1 cellular context compared by ENCODE assay signal in genomic region chr4:75179510-75179909, GRCh38.
TF ChIP-seq lines count a peak whose summit lies in the region.

No MANE protein-coding gene starts in this region.

TF ChIP-seq in HEK293, 187 proteins besides CTCF, POLR2A, EP300 and RAD21 (continued from another document and continues in another):
- TF ChIP-seq ZNF658 (tag by site-specific recombination; IDR thresholded peaks at IDR 0.05): no peak
- no peak for TF ChIP-seq MYNN (tag by site-specific recombination; IDR thresholded peaks at IDR 0.05; ENCODE audit: borderline replicate concordance)
- TF ChIP-seq, protein P1, sequence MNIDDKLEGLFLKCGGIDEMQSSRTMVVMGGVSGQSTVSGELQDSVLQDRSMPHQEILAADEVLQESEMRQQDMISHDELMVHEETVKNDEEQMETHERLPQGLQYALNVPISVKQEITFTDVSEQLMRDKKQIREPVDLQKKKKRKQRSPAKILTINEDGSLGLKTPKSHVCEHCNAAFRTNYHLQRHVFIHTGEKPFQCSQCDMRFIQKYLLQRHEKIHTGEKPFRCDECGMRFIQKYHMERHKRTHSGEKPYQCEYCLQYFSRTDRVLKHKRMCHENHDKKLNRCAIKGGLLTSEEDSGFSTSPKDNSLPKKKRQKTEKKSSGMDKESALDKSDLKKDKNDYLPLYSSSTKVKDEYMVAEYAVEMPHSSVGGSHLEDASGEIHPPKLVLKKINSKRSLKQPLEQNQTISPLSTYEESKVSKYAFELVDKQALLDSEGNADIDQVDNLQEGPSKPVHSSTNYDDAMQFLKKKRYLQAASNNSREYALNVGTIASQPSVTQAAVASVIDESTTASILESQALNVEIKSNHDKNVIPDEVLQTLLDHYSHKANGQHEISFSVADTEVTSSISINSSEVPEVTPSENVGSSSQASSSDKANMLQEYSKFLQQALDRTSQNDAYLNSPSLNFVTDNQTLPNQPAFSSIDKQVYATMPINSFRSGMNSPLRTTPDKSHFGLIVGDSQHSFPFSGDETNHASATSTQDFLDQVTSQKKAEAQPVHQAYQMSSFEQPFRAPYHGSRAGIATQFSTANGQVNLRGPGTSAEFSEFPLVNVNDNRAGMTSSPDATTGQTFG (tag by site-specific recombination; IDR thresholded peaks at IDR 0.05; ENCODE audit: borderline replicate concordance): no peak
- TF ChIP-seq, protein P2, sequence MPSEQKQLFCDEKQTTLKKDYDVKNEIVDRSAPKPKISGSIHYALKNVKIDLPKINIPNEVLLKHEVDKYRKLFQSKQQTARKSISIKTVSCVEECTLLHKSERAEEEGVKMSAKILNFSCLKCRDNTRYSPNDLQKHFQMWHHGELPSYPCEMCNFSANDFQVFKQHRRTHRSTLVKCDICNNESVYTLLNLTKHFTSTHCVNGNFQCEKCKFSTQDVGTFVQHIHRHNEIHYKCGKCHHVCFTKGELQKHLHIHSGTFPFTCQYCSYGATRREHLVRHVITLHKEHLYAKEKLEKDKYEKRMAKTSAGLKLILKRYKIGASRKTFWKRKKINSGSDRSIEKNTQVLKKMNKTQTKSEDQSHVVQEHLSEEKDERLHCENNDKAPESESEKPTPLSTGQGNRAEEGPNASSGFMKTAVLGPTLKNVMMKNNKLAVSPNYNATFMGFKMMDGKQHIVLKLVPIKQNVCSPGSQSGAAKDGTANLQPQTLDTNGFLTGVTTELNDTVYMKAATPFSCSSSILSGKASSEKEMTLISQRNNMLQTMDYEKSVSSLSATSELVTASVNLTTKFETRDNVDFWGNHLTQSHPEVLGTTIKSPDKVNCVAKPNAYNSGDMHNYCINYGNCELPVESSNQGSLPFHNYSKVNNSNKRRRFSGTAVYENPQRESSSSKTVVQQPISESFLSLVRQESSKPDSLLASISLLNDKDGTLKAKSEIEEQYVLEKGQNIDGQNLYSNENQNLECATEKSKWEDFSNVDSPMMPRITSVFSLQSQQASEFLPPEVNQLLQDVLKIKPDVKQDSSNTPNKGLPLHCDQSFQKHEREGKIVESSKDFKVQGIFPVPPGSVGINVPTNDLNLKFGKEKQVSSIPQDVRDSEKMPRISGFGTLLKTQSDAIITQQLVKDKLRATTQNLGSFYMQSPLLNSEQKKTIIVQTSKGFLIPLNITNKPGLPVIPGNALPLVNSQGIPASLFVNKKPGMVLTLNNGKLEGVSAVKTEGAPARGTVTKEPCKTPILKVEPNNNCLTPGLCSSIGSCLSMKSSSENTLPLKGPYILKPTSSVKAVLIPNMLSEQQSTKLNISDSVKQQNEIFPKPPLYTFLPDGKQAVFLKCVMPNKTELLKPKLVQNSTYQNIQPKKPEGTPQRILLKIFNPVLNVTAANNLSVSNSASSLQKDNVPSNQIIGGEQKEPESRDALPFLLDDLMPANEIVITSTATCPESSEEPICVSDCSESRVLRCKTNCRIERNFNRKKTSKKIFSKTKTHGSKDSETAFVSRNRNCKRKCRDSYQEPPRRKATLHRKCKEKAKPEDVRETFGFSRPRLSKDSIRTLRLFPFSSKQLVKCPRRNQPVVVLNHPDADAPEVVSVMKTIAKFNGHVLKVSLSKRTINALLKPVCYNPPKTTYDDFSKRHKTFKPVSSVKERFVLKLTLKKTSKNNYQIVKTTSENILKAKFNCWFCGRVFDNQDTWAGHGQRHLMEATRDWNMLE (tag by site-specific recombination; conservative IDR thresholded peaks at IDR 0.05; ENCODE audit: low read depth): 0 out of 2 replicates have a peak, but pooled peaks have one; percentile 33
- TF ChIP-seq ZNF423 (tag by site-specific recombination; IDR thresholded peaks at IDR 0.05): no peak
- no peak for TF ChIP-seq ZNF664 (tag by site-specific recombination; IDR thresholded peaks at IDR 0.05)
- peak; percentile 90 for TF ChIP-seq SP7 (tag by site-specific recombination; IDR thresholded peaks at IDR 0.05)
- TF ChIP-seq ZNF626 (tag by site-specific recombination; IDR thresholded peaks at IDR 0.05): no peak
- no peak for TF ChIP-seq ZFHX2 (tag by site-specific recombination; conservative IDR thresholded peaks at IDR 0.05)
- TF ChIP-seq, protein P3, sequence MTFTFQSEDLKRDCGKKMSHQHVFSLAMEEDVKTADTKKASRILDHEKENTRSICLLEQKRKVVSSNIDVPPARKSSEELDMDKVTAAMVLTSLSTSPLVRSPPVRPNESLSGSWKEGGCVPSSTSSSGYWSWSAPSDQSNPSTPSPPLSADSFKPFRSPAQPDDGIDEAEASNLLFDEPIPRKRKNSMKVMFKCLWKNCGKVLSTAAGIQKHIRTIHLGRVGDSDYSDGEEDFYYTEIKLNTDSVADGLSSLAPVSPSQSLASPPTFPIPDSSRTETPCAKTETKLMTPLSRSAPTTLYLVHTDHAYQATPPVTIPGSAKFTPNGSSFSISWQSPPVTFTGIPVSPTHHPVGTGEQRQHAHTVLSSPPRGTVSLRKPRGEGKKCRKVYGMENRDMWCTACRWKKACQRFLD (tag by site-specific recombination; IDR thresholded peaks at IDR 0.05): no peak
- no peak for TF ChIP-seq ZNF114 (tag by site-specific recombination; IDR thresholded peaks at IDR 0.05)
- TF ChIP-seq ZNF639 (tag by site-specific recombination; IDR thresholded peaks at IDR 0.05): peak; percentile 78
- no peak for TF ChIP-seq ZNF169 (tag by site-specific recombination; IDR thresholded peaks at IDR 0.05)
- no peak for TF ChIP-seq ZNF157 (tag by site-specific recombination; IDR thresholded peaks at IDR 0.05)
- TF ChIP-seq BCL11A (tag by site-specific recombination; IDR thresholded peaks at IDR 0.05; ENCODE audit: low read depth): peak; percentile 87
- no peak for TF ChIP-seq ZNF133 (tag by site-specific recombination; IDR thresholded peaks at IDR 0.05)
- no peak for TF ChIP-seq ZNF621 (tag by site-specific recombination; IDR thresholded peaks at IDR 0.05)
- TF ChIP-seq, protein P4, sequence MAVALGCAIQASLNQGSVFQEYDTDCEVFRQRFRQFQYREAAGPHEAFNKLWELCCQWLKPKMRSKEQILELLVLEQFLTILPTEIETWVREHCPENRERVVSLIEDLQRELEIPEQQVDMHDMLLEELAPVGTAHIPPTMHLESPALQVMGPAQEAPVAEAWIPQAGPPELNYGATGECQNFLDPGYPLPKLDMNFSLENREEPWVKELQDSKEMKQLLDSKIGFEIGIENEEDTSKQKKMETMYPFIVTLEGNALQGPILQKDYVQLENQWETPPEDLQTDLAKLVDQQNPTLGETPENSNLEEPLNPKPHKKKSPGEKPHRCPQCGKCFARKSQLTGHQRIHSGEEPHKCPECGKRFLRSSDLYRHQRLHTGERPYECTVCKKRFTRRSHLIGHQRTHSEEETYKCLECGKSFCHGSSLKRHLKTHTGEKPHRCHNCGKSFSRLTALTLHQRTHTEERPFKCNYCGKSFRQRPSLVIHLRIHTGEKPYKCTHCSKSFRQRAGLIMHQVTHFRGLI (tag by site-specific recombination; IDR thresholded peaks at IDR 0.05): no peak
- TF ChIP-seq ZFP37 (tag by site-specific recombination; IDR thresholded peaks at IDR 0.05): no peak
- 0 out of 2 replicates have a peak, but pooled peaks have one; percentile 27 for TF ChIP-seq ZNF558 (tag by site-specific recombination; IDR thresholded peaks at IDR 0.05)
- TF ChIP-seq ZNF610 (tag by site-specific recombination; IDR thresholded peaks at IDR 0.05; ENCODE audit: borderline replicate concordance): no peak
- no peak for TF ChIP-seq ZNF645 (tag by site-specific recombination; IDR thresholded peaks at IDR 0.05)
- no peak for TF ChIP-seq ZBTB26 (tag by site-specific recombination; optimal IDR thresholded peaks at IDR 0.05)
- no peak for TF ChIP-seq ZNF37A (tag by site-specific recombination; IDR thresholded peaks at IDR 0.05)
- TF ChIP-seq ZBTB20 (tag by site-specific recombination; IDR thresholded peaks at IDR 0.05): no peak
- TF ChIP-seq, protein P5, sequence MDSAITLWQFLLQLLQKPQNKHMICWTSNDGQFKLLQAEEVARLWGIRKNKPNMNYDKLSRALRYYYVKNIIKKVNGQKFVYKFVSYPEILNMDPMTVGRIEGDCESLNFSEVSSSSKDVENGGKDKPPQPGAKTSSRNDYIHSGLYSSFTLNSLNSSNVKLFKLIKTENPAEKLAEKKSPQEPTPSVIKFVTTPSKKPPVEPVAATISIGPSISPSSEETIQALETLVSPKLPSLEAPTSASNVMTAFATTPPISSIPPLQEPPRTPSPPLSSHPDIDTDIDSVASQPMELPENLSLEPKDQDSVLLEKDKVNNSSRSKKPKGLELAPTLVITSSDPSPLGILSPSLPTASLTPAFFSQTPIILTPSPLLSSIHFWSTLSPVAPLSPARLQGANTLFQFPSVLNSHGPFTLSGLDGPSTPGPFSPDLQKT (IDR thresholded peaks at IDR 0.05; ENCODE audit: borderline replicate concordance, low read depth, low read length): no peak
- TF ChIP-seq ZNF19 (tag by site-specific recombination; IDR thresholded peaks at IDR 0.05; ENCODE audit: low read depth): no peak
- TF ChIP-seq, protein P6, sequence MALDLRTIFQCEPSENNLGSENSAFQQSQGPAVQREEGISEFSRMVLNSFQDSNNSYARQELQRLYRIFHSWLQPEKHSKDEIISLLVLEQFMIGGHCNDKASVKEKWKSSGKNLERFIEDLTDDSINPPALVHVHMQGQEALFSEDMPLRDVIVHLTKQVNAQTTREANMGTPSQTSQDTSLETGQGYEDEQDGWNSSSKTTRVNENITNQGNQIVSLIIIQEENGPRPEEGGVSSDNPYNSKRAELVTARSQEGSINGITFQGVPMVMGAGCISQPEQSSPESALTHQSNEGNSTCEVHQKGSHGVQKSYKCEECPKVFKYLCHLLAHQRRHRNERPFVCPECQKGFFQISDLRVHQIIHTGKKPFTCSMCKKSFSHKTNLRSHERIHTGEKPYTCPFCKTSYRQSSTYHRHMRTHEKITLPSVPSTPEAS (tag by site-specific recombination; IDR thresholded peaks at IDR 0.05): 0 out of 2 replicates have a peak, but pooled peaks have one; percentile 29
- TF ChIP-seq ZNF426 (tag by site-specific recombination; IDR thresholded peaks at IDR 0.05): no peak
- 0 out of 2 replicates have a peak, but pooled peaks have one; percentile 7 for TF ChIP-seq ZIC2 (tag by site-specific recombination; IDR thresholded peaks at IDR 0.05)
- no peak for TF ChIP-seq ZNF776 (tag by site-specific recombination; IDR thresholded peaks at IDR 0.05; ENCODE audit: borderline replicate concordance)
- TF ChIP-seq FEZF1 (tag by site-specific recombination; IDR thresholded peaks at IDR 0.05): peak; percentile 89
- TF ChIP-seq ZNF366 (tag by site-specific recombination; conservative IDR thresholded peaks at IDR 0.05): peak; percentile 91
- no peak for TF ChIP-seq PRDM10 (tag by site-specific recombination; IDR thresholded peaks at IDR 0.05)
- TF ChIP-seq, protein P7, sequence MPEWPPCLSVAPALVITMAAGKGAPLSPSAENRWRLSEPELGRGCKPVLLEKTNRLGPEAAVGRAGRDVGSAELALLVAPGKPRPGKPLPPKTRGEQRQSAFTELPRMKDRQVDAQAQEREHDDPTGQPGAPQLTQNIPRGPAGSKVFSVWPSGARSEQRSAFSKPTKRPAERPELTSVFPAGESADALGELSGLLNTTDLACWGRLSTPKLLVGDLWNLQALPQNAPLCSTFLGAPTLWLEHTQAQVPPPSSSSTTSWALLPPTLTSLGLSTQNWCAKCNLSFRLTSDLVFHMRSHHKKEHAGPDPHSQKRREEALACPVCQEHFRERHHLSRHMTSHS (tag by site-specific recombination; IDR thresholded peaks at IDR 0.05): peak; percentile 73; the same call in 1 of the 2 replicates
- no peak for TF ChIP-seq ZNF548 (tag by site-specific recombination; IDR thresholded peaks at IDR 0.05)
- no peak for TF ChIP-seq ZNF792 (tag by site-specific recombination; IDR thresholded peaks at IDR 0.05)
